In genomic region chr1:39189592-39190041, GRCh38 we compare ENCODE assay signal across 11 cellular contexts. TPM values are rescaled to one million over a fixed set of nuclear protein-coding genes. Genes with fewer than 3 reads are reported as not detected.
DNase-seq lines count a peak whose midpoint lies in the region; ATAC-seq and TF ChIP-seq lines count a peak whose summit lies in the region.
"Had no signal": no experiment of that assay in that cellular context is flagged by ENCODE, and none has a peak within 500 bp of the region (broad histone marks: within the 10 kb centered on the region; RNA-seq: fewer than 3 reads in every experiment).

No MANE protein-coding gene starts in this region.

- no peaks in the 10 kb centered on the region for H3K27me3 Mint-ChIP-seq in MCF 10A (ENCODE audit: insufficient read depth, unreplicated experiment)
- H3K27me3 Mint-ChIP-seq in activated T-helper 17 cell treated with anti-CD3 and anti-CD28 coated beads, Interleukin-2, amount 50 U/mL, for 72 hours, result no peaks in the 10 kb centered on the region
- H3K27me3 Mint-ChIP-seq: B cell, IgD-negative memory B cell had no signal

- TF ChIP-seq POLR2A in breast epithelium (IDR thresholded peaks at IDR 0.05), result no peak
- no peak for TF ChIP-seq POLR2A in upper lobe of left lung (IDR thresholded peaks at IDR 0.05)
- no peak for TF ChIP-seq POLR2A in adrenal gland (IDR thresholded peaks at IDR 0.05)

- H3K9me3 Mint-ChIP-seq in MCF 10A (ENCODE audit: unreplicated experiment), result no peaks in the 10 kb centered on the region
- H3K9me3 Mint-ChIP-seq in activated T-helper 17 cell treated with anti-CD3 and anti-CD28 coated beads, Interleukin-2, amount 50 U/mL, for 72 hours, result no peaks in the 10 kb centered on the region
- H3K9me3 Mint-ChIP-seq: IgD-negative memory B cell had no signal

- H3K9me3 ChIP-seq in breast epithelium, result no peaks in the 10 kb centered on the region
- no peaks in the 10 kb centered on the region for H3K9me3 ChIP-seq in upper lobe of left lung
- no peaks in the 10 kb centered on the region for H3K9me3 ChIP-seq in adrenal gland (replicated peaks in 1 of 3)

- no peak for ATAC-seq in activated T-helper 17 cell treated with anti-CD3 and anti-CD28 coated beads, Interleukin-2, amount 50 U/mL, for 72 hours (replicated peaks)
- no peak for ATAC-seq in upper lobe of left lung (ENCODE audit: low FRiP score in 2 of 2)

- intact Hi-C loops in MCF 10A (cut with micrococcal nuclease) (loop anchor here (10.0 kb wide), 1 partner anchor 225 kb away; no protein-coding TSS in a partner anchor), breast epithelium (cut with DNase I; ENCODE audit: low total_unique reads) (loop anchor here (5.0 kb wide), 1 partner anchor 82 kb away; no protein-coding TSS in a partner anchor), adrenal gland (cut with DNase I) (loop anchor here (5.0 to 10.0 kb wide), 4 partner anchors 55 to 82 kb away; no protein-coding TSS in a partner anchor)

- H3K4me3 ChIP-seq in breast epithelium (no peak overlapping the region), upper lobe of left lung (no peak overlapping the region), adrenal gland (no peak overlapping the region)
- H3K4me3 ChIP-seq: dorsolateral prefrontal cortex had no signal

- no peak for DNase-seq in MCF 10A (ENCODE audit: unreplicated experiment)
- DNase-seq in breast epithelium (ENCODE audit: low spot score in 2 of 2), result no peak
- DNase-seq in iris pigment epithelial cell (ENCODE audit: low read depth), result peak; percentile 90
- no peak for DNase-seq in upper lobe of left lung
- DNase-seq in adrenal gland, result no peak
- no peak for DNase-seq in NCI-H82 treated with DMSO at 0.1 percent for 48 hours (lab: John Stamatoyannopoulos, UW; ENCODE audit: unreplicated experiment)
- no peak for DNase-seq in NCI-H2081 treated with DMSO at 0.1 percent for 48 hours (lab: John Stamatoyannopoulos, UW)
- DNase-seq: dorsolateral prefrontal cortex had no signal

- H3K36me3 ChIP-seq in breast epithelium (no peaks in the 10 kb centered on the region), upper lobe of left lung (no peaks in the 10 kb centered on the region), adrenal gland (replicated peaks in 1 of 2) (no peaks in the 10 kb centered on the region)

- peak overlapping the region in 1 of 2 donors; percentile 93 for H3K27ac ChIP-seq in breast epithelium
- H3K27ac ChIP-seq in upper lobe of left lung, result peak overlapping the region in 3 of 4 donors; percentile 17 to 83 (median 82)
- H3K27ac ChIP-seq in adrenal gland, result no peak overlapping the region

- no peaks in the 10 kb centered on the region for H3K27me3 ChIP-seq in breast epithelium
- H3K27me3 ChIP-seq in upper lobe of left lung, result no peaks in the 10 kb centered on the region
- H3K27me3 ChIP-seq in adrenal gland, result no peaks in the 10 kb centered on the region
- H3K27me3 ChIP-seq: dorsolateral prefrontal cortex had no signal

- peaks cover 56% of the 10 kb centered on the region for H3K4me1 Mint-ChIP-seq in MCF 10A (ENCODE audit: insufficient read depth, unreplicated experiment)
- H3K4me1 Mint-ChIP-seq in activated T-helper 17 cell treated with anti-CD3 and anti-CD28 coated beads, Interleukin-2, amount 50 U/mL, for 72 hours, result peaks cover 57% of the 10 kb centered on the region

- H3K4me1 ChIP-seq in breast epithelium, result peaks cover 5 to 10% of the 10 kb centered on the region in 2 donors
- H3K4me1 ChIP-seq in upper lobe of left lung, result peaks cover 63 to 90% (median 79%) of the 10 kb centered on the region in 4 donors
- H3K4me1 ChIP-seq in adrenal gland (replicated peaks in 1 of 2), result peaks cover 19 to 54% of the 10 kb centered on the region in 2 donors

- BruUV-seq in MCF 10A (replicated peaks; lab: Mats Ljungman, UMichigan), result no TSS peak

- TF ChIP-seq CTCF in MCF 10A (IDR thresholded peaks at IDR 0.05; ENCODE audit: unreplicated experiment), result no peak
- TF ChIP-seq CTCF in breast epithelium (IDR thresholded peaks at IDR 0.05), result no peak
- no peak for TF ChIP-seq CTCF in upper lobe of left lung (IDR thresholded peaks at IDR 0.05)
- no peak for TF ChIP-seq CTCF in adrenal gland (IDR thresholded peaks at IDR 0.05)

- TF ChIP-seq EP300 in upper lobe of left lung (IDR thresholded peaks at IDR 0.05), result no peak

- no peak overlapping the region for H3K4me3 Mint-ChIP-seq in MCF 10A (ENCODE audit: unreplicated experiment)
- peak overlapping the region; percentile 89 for H3K4me3 Mint-ChIP-seq in activated T-helper 17 cell treated with anti-CD3 and anti-CD28 coated beads, Interleukin-2, amount 50 U/mL, for 72 hours
- H3K4me3 Mint-ChIP-seq: B cell, IgD-negative memory B cell had no signal

- POLR2A ChIA-PET in MCF 10A (lab: Yijun Ruan, JAX), result interaction anchor here (0.5 to 15.3 kb wide), 9 partner anchors 11 to 87 kb away, joined by 3 to 327 read pairs (median 6); no protein-coding TSS in a partner anchor

- 13 to 31% methylated on average over 1 of the region's 1 CpG for WGBS in upper lobe of left lung, 2 donors
- 31 to 45% (median 38%) methylated on average over 1 of the region's 1 CpG for WGBS in adrenal gland, 4 donors

- peaks cover 13% of the 10 kb centered on the region for H3K36me3 Mint-ChIP-seq in MCF 10A (ENCODE audit: insufficient read depth, unreplicated experiment)
- H3K36me3 Mint-ChIP-seq in activated T-helper 17 cell treated with anti-CD3 and anti-CD28 coated beads, Interleukin-2, amount 50 U/mL, for 72 hours (ENCODE audit: low read depth), result peaks cover 6% of the 10 kb centered on the region
- H3K36me3 Mint-ChIP-seq: IgD-negative memory B cell had no signal

- peak overlapping the region; percentile 96 for H3K27ac Mint-ChIP-seq in MCF 10A (ENCODE audit: low read depth, unreplicated experiment)
- peak overlapping the region; percentile 81 for H3K27ac Mint-ChIP-seq in activated T-helper 17 cell treated with anti-CD3 and anti-CD28 coated beads, Interleukin-2, amount 50 U/mL, for 72 hours
- H3K27ac Mint-ChIP-seq: B cell, IgD-negative memory B cell had no signal

- CTCF ChIA-PET in MCF 10A (lab: Yijun Ruan, JAX), result interaction anchor here (0.6 to 6.3 kb wide), 17 partner anchors 10 to 91 kb away, joined by 3 to 141 read pairs (median 8); partner anchors contain the start of gene MACF1

RNA-seq across cellular contexts. Expression of gene MACF1, which starts 14.9 kb away (rescaled TPM):
- total RNA-seq in MCF 10A (2022), result 188 and 197 TPM in 2 replicates
- total RNA-seq in breast epithelium, result 100 to 1,000 TPM; 279 to 350 (median 325) TPM
- total RNA-seq in activated T-helper 17 cell treated with anti-CD3 and anti-CD28 coated beads, Interleukin-2, amount 50 U/mL, for 72 hours, result 100 to 1,000 TPM; 434 to 605 TPM
- total RNA-seq in upper lobe of left lung, result 1,000 to 10,000 TPM in 1 of 6 donors, 100 to 1,000 TPM in 5; 359 to 1,160 (median 531) TPM
- total RNA-seq in adrenal gland, result 100 to 1,000 TPM; 189 to 334 (median 230) TPM
- polyA plus RNA-seq in adrenal gland, result 100 to 1,000 TPM in 2 of 3 donors, 10 to 100 TPM in 1; 85.1 to 108 (median 108) TPM

Comparison
In these comparisons a context has a peak if more than half of its experiments do, and no peak if none do; other contexts are left out.
1. H3K27ac ChIP-seq: peak in upper lobe of left lung (3 of 4); none in adrenal gland (0 of 5).